In the genomic region with DNA sequence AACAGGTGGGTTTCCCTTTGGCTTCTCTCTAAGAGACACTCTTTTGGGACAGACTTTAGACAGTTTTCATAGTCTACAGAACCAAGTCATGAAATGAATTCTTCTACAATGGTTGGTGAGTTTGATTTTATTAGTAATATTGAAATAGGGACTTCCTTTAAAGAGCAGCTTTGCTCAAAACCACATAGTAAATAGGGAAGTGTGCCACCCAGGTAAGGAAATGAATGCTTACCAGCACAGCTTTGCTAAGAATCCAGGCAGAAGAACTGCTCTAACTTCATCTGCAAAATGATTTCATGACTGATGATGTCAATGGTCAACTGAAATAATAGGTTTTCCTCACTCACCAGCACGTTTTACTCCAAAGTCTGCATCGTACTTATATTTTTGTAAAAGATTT, we compare ENCODE assay signal across 19 cellular contexts.
"Had no signal": no experiment of that assay in that cellular context is flagged by ENCODE, and none has a peak within 500 bp of the region (broad histone marks: within the 10 kb centered on the region; RNA-seq: fewer than 3 reads in every experiment).

No MANE protein-coding gene starts in this region.

- H3K27ac Mint-ChIP-seq: natural killer cell treated with Interleukin-12 subunit alpha and Interleukin-12 subunit beta and Interleukin-15 and Interleukin-18, amount 100 ng/mL, for 72 hours had no signal

- H3K4me3 ChIP-seq: breast epithelium, prostate gland, right lobe of liver, spleen, transverse colon had no signal

- H3K36me3 ChIP-seq: breast epithelium, prostate gland, right lobe of liver, spleen, transverse colon had no signal

- H3K4me3 Mint-ChIP-seq: activated T-cell treated with anti-CD3 and anti-CD28 coated beads, Interleukin-2, amount 50 U/mL, for 4 hours; natural killer cell treated with Interleukin-12 subunit alpha and Interleukin-12 subunit beta and Interleukin-15 and Interleukin-18, amount 100 ng/mL, for 72 hours had no signal

- H3K9me3 Mint-ChIP-seq: activated T-cell treated with anti-CD3 and anti-CD28 coated beads, Interleukin-2, amount 50 U/mL, for 4 hours; natural killer cell treated with Interleukin-12 subunit alpha and Interleukin-12 subunit beta and Interleukin-15 and Interleukin-18, amount 100 ng/mL, for 72 hours had no signal

- H3K27ac ChIP-seq: breast epithelium, foreskin keratinocyte, prostate gland, right lobe of liver, spleen, transverse colon had no signal

- H3K9me3 ChIP-seq: breast epithelium, prostate gland, right lobe of liver, transverse colon had no signal

- H3K36me3 Mint-ChIP-seq: natural killer cell treated with Interleukin-12 subunit alpha and Interleukin-12 subunit beta and Interleukin-15 and Interleukin-18, amount 100 ng/mL, for 72 hours had no signal

- DNase-seq: activated CD4-positive, alpha-beta T cell treated with anti-CD3 and anti-CD28 coated beads for 1 hour; activated CD4-positive, alpha-beta T cell treated with anti-CD3 and anti-CD28 coated beads, Interleukin-2, amount 50 U/mL, for 48 hours; activated gamma-delta T cell treated with Interleukin-2 at 50 U/mL for 16 hours; activated T-cell treated with anti-CD3 and anti-CD28 coated beads, Interleukin-2, amount 50 U/mL, for 4 hours; aorta; foreskin keratinocyte; head of caudate nucleus; mammary epithelial cell; occipital lobe; right lobe of liver; spleen; stimulated activated CD4-positive, alpha-beta T cell treated with anti-CD3 and anti-CD28 coated beads, Interleukin-1b, Interleukin-23, amount 100 ng/mL, for 48 hours; stimulated activated naive CD4-positive, alpha-beta T cell; substantia nigra; transverse colon had no signal

- H3K27me3 ChIP-seq: breast epithelium, foreskin keratinocyte, right lobe of liver, spleen, transverse colon had no signal

- H3K4me1 ChIP-seq: breast epithelium, foreskin keratinocyte, prostate gland, right lobe of liver, spleen, transverse colon had no signal

- ATAC-seq: activated T-cell treated with anti-CD3 and anti-CD28 coated beads, Interleukin-2, amount 50 U/mL, for 4 hours; foreskin keratinocyte; left lobe of liver; natural killer cell treated with Interleukin-12 subunit alpha and Interleukin-12 subunit beta and Interleukin-15 and Interleukin-18, amount 100 ng/mL, for 72 hours; right lobe of liver had no signal

- H3K27me3 Mint-ChIP-seq: natural killer cell treated with Interleukin-12 subunit alpha and Interleukin-12 subunit beta and Interleukin-15 and Interleukin-18, amount 100 ng/mL, for 72 hours had no signal
